ENCODE assay signal across 8 cellular contexts in the genomic region with DNA sequence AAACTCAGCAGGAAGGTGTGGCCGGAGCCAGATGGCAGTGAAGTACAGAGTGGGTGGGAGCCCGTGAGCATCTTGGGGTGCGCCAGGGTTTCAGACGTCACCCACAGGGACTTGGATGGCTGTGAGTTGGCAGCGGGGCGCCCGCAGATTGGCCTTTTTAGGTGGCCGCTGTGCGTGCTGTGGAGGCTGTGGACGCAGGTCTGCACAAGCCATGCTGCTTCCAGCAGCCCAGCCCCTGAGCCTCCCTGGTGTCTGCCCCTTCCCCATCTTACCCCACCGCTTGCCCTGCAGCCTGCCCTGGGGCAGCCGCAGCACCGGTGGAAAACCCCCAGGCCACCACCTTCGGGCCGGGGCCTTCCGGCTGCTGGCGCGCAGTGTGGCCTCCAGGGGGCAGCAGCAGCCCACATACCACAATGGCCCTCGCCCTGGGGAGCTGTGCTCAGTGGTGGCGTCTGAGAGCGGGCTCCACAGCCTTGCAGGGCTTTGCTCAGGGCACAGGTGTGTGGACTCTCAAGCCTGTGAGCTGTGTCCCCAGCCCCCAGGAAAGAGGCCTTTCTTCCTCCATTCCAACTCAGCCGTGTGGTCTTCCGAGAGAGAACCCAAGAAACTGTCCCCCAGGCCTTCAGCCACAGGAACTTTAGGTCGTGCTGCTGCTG. TPM values are rescaled to one million over a fixed set of nuclear protein-coding genes. Genes with fewer than 3 reads are reported as not detected.
DNase-seq lines count a peak whose midpoint lies in the region; ATAC-seq and TF ChIP-seq lines count a peak whose summit lies in the region.

No MANE protein-coding gene starts in this region.

- DNase-seq in ACHN (peak; percentile 72), SK-N-DZ (ENCODE audit: low spot score) (peak; percentile 79), activated gamma-delta T cell treated with Interleukin-2 at 50 U/mL for 16 hours (peak; percentile 85), globus pallidus (ENCODE audit: low spot score) (peak; percentile 40), type B pancreatic cell (ENCODE audit: extremely low spot score, unreplicated experiment) (peak; percentile 89)

- ATAC-seq in GM18867 (IDR thresholded peaks at IDR 0.05; ENCODE audit: unreplicated experiment): peak; percentile 62

- no peaks in the 10 kb centered on the region for H3K36me3 Mint-ChIP-seq in type B pancreatic cell

- no peak overlapping the region for H3K27ac ChIP-seq in parathyroid adenoma

- H3K36me3 ChIP-seq in Loucy (ENCODE audit: insufficient read depth, low read length) (no peaks in the 10 kb centered on the region), parathyroid adenoma (ENCODE audit: control insufficient read depth, insufficient read depth, low read length) (no peaks in the 10 kb centered on the region)

- H3K4me1 Mint-ChIP-seq in type B pancreatic cell (ENCODE audit: unreplicated experiment): no peaks in the 10 kb centered on the region

- no peaks in the 10 kb centered on the region for H3K9me3 Mint-ChIP-seq in type B pancreatic cell

- H3K9me3 ChIP-seq in Loucy (ENCODE audit: insufficient read depth, low read depth, low read length): no peaks in the 10 kb centered on the region
- no peaks in the 10 kb centered on the region for H3K9me3 ChIP-seq in parathyroid adenoma (ENCODE audit: control insufficient read depth, low read length)

- no peaks in the 10 kb centered on the region for H3K27me3 Mint-ChIP-seq in type B pancreatic cell

- H3K4me1 ChIP-seq in Loucy (ENCODE audit: insufficient read depth, low read length, poor library complexity, severe bottlenecking) (peaks cover 25% of the 10 kb centered on the region), parathyroid adenoma (no peaks in the 10 kb centered on the region)

- H3K79me2 ChIP-seq in Loucy (ENCODE audit: insufficient read depth, low read length) (no peaks in the 10 kb centered on the region), parathyroid adenoma (peaks cover 2% of the 10 kb centered on the region)

- TF ChIP-seq CTCF in Loucy (conservative IDR thresholded peaks at IDR 0.05; ENCODE audit: low read length) (peak; percentile 92), parathyroid adenoma (IDR thresholded peaks at IDR 0.05) (peak; percentile 96), type B pancreatic cell (conservative IDR thresholded peaks at IDR 0.05) (peak; percentile 99)

- no peaks in the 10 kb centered on the region for H3K9me2 ChIP-seq in Loucy (replicated peaks; ENCODE audit: low read depth, low read length)

- H3K27me3 ChIP-seq in Loucy (ENCODE audit: insufficient read depth, low read length, poor library complexity, severe bottlenecking) (no peaks in the 10 kb centered on the region), parathyroid adenoma (ENCODE audit: control insufficient read depth, insufficient read depth, low read length) (no peaks in the 10 kb centered on the region)

- H3K27ac Mint-ChIP-seq in type B pancreatic cell: no peak overlapping the region

- H3K4me3 ChIP-seq in Loucy (ENCODE audit: low read length, poor library complexity, severe bottlenecking) (no peak overlapping the region), parathyroid adenoma (ENCODE audit: low read depth, low read length) (no peak overlapping the region)

- in situ Hi-C loops in ACHN (cut with HindIII; ENCODE audit: low pct_ligation_motif_present, low pct_unique_long_range_greater_than_20kb, low sequenced_read_pairs): no loop called here

- H3F3A ChIP-seq in Loucy (ENCODE audit: low read depth): no peaks in the 10 kb centered on the region

- H3K4me3 Mint-ChIP-seq in type B pancreatic cell: no peak overlapping the region

- no peaks in the 10 kb centered on the region for H4K20me1 ChIP-seq in Loucy (ENCODE audit: insufficient read depth, low read length, poor library complexity, severe bottlenecking)

- H2AFZ ChIP-seq in Loucy (ENCODE audit: low read length) (0 out of 2 replicates have a peak overlapping the region, but pooled peaks have one; percentile 40), parathyroid adenoma (peak overlapping the region; percentile 43)

- no peak overlapping the region for H3K9ac ChIP-seq in Loucy (ENCODE audit: low read depth, low read length, poor library complexity, severe bottlenecking)
- no peak overlapping the region for H3K9ac ChIP-seq in parathyroid adenoma

- H3K4me2 ChIP-seq in Loucy (ENCODE audit: low read depth, low read length, poor library complexity, severe bottlenecking) (peak overlapping the region; percentile 49), parathyroid adenoma (ENCODE audit: low read length) (no peak overlapping the region)

RNA-seq across cellular contexts. Expression of a gene that starts 11.8 kb away (rescaled TPM):
- polyA plus RNA-seq in SK-N-DZ (2014; cell fraction: cytosol; rRNA removed): 14.7 and 15.9 TPM in 2 replicates
- 13.5 and 24.7 TPM in 2 replicates for polyA plus RNA-seq in SK-N-DZ (2014; cell fraction: nucleus; rRNA removed)
- 30.7 and 38.9 TPM in 2 replicates for total RNA-seq in type B pancreatic cell (ENCODE audit: low replicate concordance)

RNA-seq across cellular contexts. Expression of a gene that starts 49.6 kb away (rescaled TPM):
- 0.77 and 0.99 TPM in 2 replicates for polyA plus RNA-seq in SK-N-DZ (2014; cell fraction: cytosol; rRNA removed)
- polyA plus RNA-seq in SK-N-DZ (2014; cell fraction: nucleus; rRNA removed): 1.5 and 2.0 TPM in 2 replicates
- 1.7 and 4.7 TPM in 2 replicates for total RNA-seq in type B pancreatic cell (ENCODE audit: low replicate concordance)
